ENCODE assay signal across 8 cellular contexts in the genomic region with DNA sequence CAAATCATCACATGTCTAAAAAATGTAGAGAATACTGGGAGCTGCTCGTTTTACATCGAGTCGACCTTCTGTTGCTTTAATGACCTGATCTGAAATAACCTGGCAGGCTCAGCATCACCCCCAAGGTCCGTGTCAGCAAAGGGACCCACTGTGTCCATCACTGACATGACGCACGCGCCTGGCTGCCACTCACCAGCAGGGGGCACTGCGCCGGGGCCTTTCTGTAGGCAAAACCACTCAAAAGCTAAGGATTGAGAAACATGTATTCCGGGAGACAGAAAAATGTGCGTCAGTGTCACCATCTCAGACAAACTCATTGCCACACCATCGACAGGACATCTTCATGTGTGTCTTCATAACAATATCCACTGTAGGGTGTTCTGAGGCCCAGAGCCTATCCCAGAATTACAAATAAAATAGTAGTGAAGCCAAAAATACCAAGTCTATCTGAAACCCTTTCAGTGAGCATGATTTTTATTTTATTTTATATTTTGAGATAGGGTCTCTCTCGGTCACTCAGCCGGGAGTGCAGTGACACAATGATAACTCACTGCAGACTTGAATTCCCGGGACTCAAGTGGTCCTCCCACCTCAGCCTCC.
DNase-seq lines count a peak whose midpoint lies in the region; ATAC-seq and TF ChIP-seq lines count a peak whose summit lies in the region.

No MANE protein-coding gene starts in this region.

- H3K27me3 Mint-ChIP-seq in natural killer cell (ENCODE audit: low read depth in 2 of 2) = peaks cover 0 to 14% of the 10 kb centered on the region in 2 donors

- no peaks in the 10 kb centered on the region for H3K4me1 Mint-ChIP-seq in natural killer cell

- ATAC-seq in natural killer cell = peak; percentile 47 to 70 (median 69)

- no peaks in the 10 kb centered on the region for H3K36me3 Mint-ChIP-seq in natural killer cell

- DNase-seq in NCI-H146 (lab: John Stamatoyannopoulos, UW) (peak; percentile 27), NCI-H146 treated with DMSO at 0.1 percent for 48 hours (lab: John Stamatoyannopoulos, UW; ENCODE audit: unreplicated experiment) (no peak), epidermal melanocyte (ENCODE audit: insufficient read length, low spot score) (peak; percentile 44), natural killer cell (peak; percentile 62), NCI-H2171 treated with DMSO at 0.1 percent for 48 hours (lab: John Stamatoyannopoulos, UW) (no peak)
- DNase-seq in NK-92 treated with Interleukin-12 subunit alpha and Interleukin-12 subunit beta, amount 100 ng/mL, for 24 hours (lab: John Stamatoyannopoulos, UW) = peak; percentile 57
- peak; percentile 40 for DNase-seq in activated CD8-positive, alpha-beta memory T cell treated with anti-CD3 and anti-CD28 coated beads, Interleukin-2, amount 50 U/mL, for 24 hours (ENCODE audit: extremely low read depth)
- peak; percentile 56 for DNase-seq in stimulated activated naive CD4-positive, alpha-beta T cell treated with Interleukin-2 at 50 U/mL for 16 hours (lab: John Stamatoyannopoulos, UW)

- H3K4me3 Mint-ChIP-seq in natural killer cell = no peak overlapping the region

- intact Hi-C loops in natural killer cell (cut with micrococcal nuclease) = loop anchor here (1.0 kb wide), 1 partner anchor 103 kb away; no protein-coding TSS in a partner anchor

- peak; percentile 91 for TF ChIP-seq CTCF in natural killer cell (IDR thresholded peaks at IDR 0.05)

- no peaks in the 10 kb centered on the region for H3K9me3 Mint-ChIP-seq in natural killer cell

- H3K27ac Mint-ChIP-seq in natural killer cell = no peak overlapping the region

Comparison
In these comparisons a context has a peak if more than half of its experiments do, and no peak if none do; other contexts are left out.
1. DNase-seq: peak in NCI-H146 (single experiment), NK-92 treated with Interleukin-12 subunit alpha and Interleukin-12 subunit beta, amount 100 ng/mL, for 24 hours (single experiment), activated CD8-positive, alpha-beta memory T cell treated with anti-CD3 and anti-CD28 coated beads, Interleukin-2, amount 50 U/mL, for 24 hours (single experiment), epidermal melanocyte (single experiment), natural killer cell (single experiment) and stimulated activated naive CD4-positive, alpha-beta T cell treated with Interleukin-2 at 50 U/mL for 16 hours (single experiment); none in NCI-H146 treated with DMSO at 0.1 percent for 48 hours (single experiment) and NCI-H2171 treated with DMSO at 0.1 percent for 48 hours (single experiment).